10 cellular contexts compared by ENCODE assay signal in genomic region chr10:35058134-35058533, GRCh38. TPM values are rescaled to one million over a fixed set of nuclear protein-coding genes. Genes with fewer than 3 reads are reported as not detected.
A peak's percentile ranks its signal among the peaks of the same experiment; 100 is the strongest.
DNase-seq lines count a peak whose midpoint lies in the region; ATAC-seq and TF ChIP-seq lines count a peak whose summit lies in the region.
"Had no signal": no experiment of that assay in that cellular context is flagged by ENCODE, and none has a peak within 500 bp of the region (broad histone marks: within the 10 kb centered on the region; RNA-seq: fewer than 3 reads in every experiment).

No MANE protein-coding gene starts in this region.

- H3K27ac Mint-ChIP-seq in Caco-2 (ENCODE audit: unreplicated experiment) = no peak overlapping the region
- H3K27ac Mint-ChIP-seq: activated naive CD8-positive, alpha-beta T cell had no signal

- POLR2A ChIA-PET in Caco-2 (lab: Charles Lee) = no interaction called here

- H3K27me3 ChIP-seq in Caco-2 (replicated peaks; ENCODE audit: control insufficient read depth, insufficient read depth, low read length) = no peaks in the 10 kb centered on the region

- H3K36me3 ChIP-seq in Caco-2 (ENCODE audit: control insufficient read depth, insufficient read depth, low read length) = no peaks in the 10 kb centered on the region; the same call in 1 of the 2 replicates

- no peaks in the 10 kb centered on the region for H3K27me3 Mint-ChIP-seq in Caco-2 (ENCODE audit: insufficient read depth, unreplicated experiment)
- H3K27me3 Mint-ChIP-seq: activated naive CD8-positive, alpha-beta T cell had no signal

- no peaks in the 10 kb centered on the region for H3K4me1 ChIP-seq in Caco-2

- no peaks in the 10 kb centered on the region for H3K9me3 ChIP-seq in Caco-2

- BruUV-seq in Caco-2 (replicated peaks; lab: Mats Ljungman, UMichigan) = no TSS peak

- ATAC-seq in GM18870 (IDR thresholded peaks at IDR 0.05; ENCODE audit: unreplicated experiment) (peak; percentile 57), HG03342 (IDR thresholded peaks at IDR 0.05; ENCODE audit: unreplicated experiment) (peak; percentile 71), HG03469 (IDR thresholded peaks at IDR 0.05; ENCODE audit: unreplicated experiment) (no peak)
- ATAC-seq: K562 had no signal

- peaks cover 41% of the 10 kb centered on the region for H3K36me3 Mint-ChIP-seq in Caco-2 (ENCODE audit: insufficient read depth, unreplicated experiment)

- DNase-seq in astrocyte of the spinal cord (ENCODE audit: low read depth, low spot score) (peak; percentile 93), pulmonary artery endothelial cell (ENCODE audit: low read depth, low spot score) (peak; percentile 53), Caco-2 (no peak), NCI-H187 treated with DMSO at 0.1 percent for 48 hours (lab: John Stamatoyannopoulos, UW) (no peak)
- no peak for DNase-seq in central memory CD4-positive, alpha-beta T cell

- TF ChIP-seq CTCF in astrocyte of the spinal cord (IDR thresholded peaks at IDR 0.05; ENCODE audit: low read depth, low read length) (no peak), Caco-2 (IDR thresholded peaks at IDR 0.05; ENCODE audit: insufficient read depth in 1 of 2, low read depth in 1 of 2, low read length in 1 of 2, severe bottlenecking in 1 of 2, unreplicated experiment in 1 of 2) (no peak)

- H3K4me3 ChIP-seq in astrocyte of the spinal cord (ENCODE audit: low read depth, low read length) (no peak overlapping the region), Caco-2 (ENCODE audit: low read depth, low read length) (no peak overlapping the region)
- H3K4me3 ChIP-seq: K562 had no signal

- H3K4me1 Mint-ChIP-seq in Caco-2 (ENCODE audit: low read depth, unreplicated experiment) = peaks cover 6% of the 10 kb centered on the region

- no peaks in the 10 kb centered on the region for H3K9me3 Mint-ChIP-seq in Caco-2 (ENCODE audit: unreplicated experiment)

- in situ Hi-C loops in astrocyte of the spinal cord (cut with HindIII; ENCODE audit: low sequenced_read_pairs) = no loop called here

- no peak overlapping the region for H3K4me3 Mint-ChIP-seq in Caco-2 (ENCODE audit: unreplicated experiment)
- H3K4me3 Mint-ChIP-seq: activated naive CD8-positive, alpha-beta T cell had no signal

- CTCF ChIA-PET in Caco-2 (lab: Charles Lee) = no interaction called here

- intact Hi-C loops in Caco-2 (cut with micrococcal nuclease; ENCODE audit: unreplicated experiment) = loop anchor here (10.0 kb wide), 1 partner anchor 63 kb away; no protein-coding TSS in a partner anchor

RNA-seq across cellular contexts. Expression of gene CUL2, which starts 32.0 kb away (rescaled TPM):
- total RNA-seq in pulmonary artery endothelial cell = 34.0 and 50.2 TPM in 2 replicates
- 66.8 and 68.0 TPM in 2 replicates for total RNA-seq in Caco-2 (2022)

Comparison
In these comparisons a context has a peak if more than half of its experiments do, and no peak if none do; other contexts are left out.
1. DNase-seq: peak in astrocyte of the spinal cord (single experiment) and pulmonary artery endothelial cell (single experiment); none in central memory CD4-positive, alpha-beta T cell (single experiment), Caco-2 (0 of 2) and NCI-H187 treated with DMSO at 0.1 percent for 48 hours (single experiment).